In the genomic region with DNA sequence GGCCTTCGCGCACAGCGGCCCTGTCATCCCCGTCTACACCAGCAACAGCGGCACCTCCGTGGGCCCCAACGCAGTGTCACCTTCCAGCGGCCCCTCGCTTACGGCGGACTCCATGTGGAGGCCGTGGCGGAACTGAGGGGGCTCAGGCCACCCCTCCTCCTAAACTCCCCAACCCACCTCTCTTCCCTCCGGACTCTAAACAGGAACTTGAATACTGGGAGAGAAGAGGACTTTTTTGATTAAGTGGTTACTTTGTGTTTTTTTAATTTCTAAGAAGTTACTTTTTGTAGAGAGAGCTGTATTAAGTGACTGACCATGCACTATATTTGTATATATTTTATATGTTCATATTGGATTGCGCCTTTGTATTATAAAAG, we compare ENCODE assay signal across 8 cellular contexts. TPM values are rescaled to one million over a fixed set of nuclear protein-coding genes. Genes with fewer than 3 reads are reported as not detected.
DNase-seq lines count a peak whose midpoint lies in the region; ATAC-seq and TF ChIP-seq lines count a peak whose summit lies in the region.

No MANE protein-coding gene starts in this region.

- H3K36me3 Mint-ChIP-seq in Caco-2 (ENCODE audit: insufficient read depth, unreplicated experiment) = peaks cover 75% of the 10 kb centered on the region

- intact Hi-C loops in Caco-2 (cut with micrococcal nuclease; ENCODE audit: unreplicated experiment) (loop anchor here (2.0 kb wide), 2 partner anchors 77 to 159 kb away; no protein-coding TSS in a partner anchor), posterior cingulate gyrus (cut with DNase I) (loop anchor here (2.0 to 10.0 kb wide), 2 partner anchors 133 to 357 kb away; no protein-coding TSS in a partner anchor)

- H3K27me3 ChIP-seq in Caco-2 (replicated peaks; ENCODE audit: control insufficient read depth, insufficient read depth, low read length) = no peaks in the 10 kb centered on the region
- no peaks in the 10 kb centered on the region for H3K27me3 ChIP-seq in parathyroid adenoma (ENCODE audit: control insufficient read depth, insufficient read depth, low read length)

- H3K27ac ChIP-seq in epithelial cell of prostate = peak overlapping the region; percentile 99
- H3K27ac ChIP-seq in parathyroid adenoma = peak overlapping the region; percentile 99

- H3K4me3 Mint-ChIP-seq in Caco-2 (ENCODE audit: unreplicated experiment) = peak overlapping the region; percentile 88

- POLR2A ChIA-PET in Caco-2 (lab: Charles Lee) = interaction anchor here (0.7 to 1.8 kb wide), 4 partner anchors 7 to 223 kb away, joined by 3 to 7 read pairs (median 4); no protein-coding TSS in a partner anchor

- H3K9ac ChIP-seq in parathyroid adenoma = peak overlapping the region; percentile 54

- H3K36me3 ChIP-seq in Caco-2 (ENCODE audit: control insufficient read depth, insufficient read depth, low read length) (peaks cover 7% of the 10 kb centered on the region), parathyroid adenoma (ENCODE audit: control insufficient read depth, insufficient read depth, low read length) (no peaks in the 10 kb centered on the region)

- TF ChIP-seq CTCF in Caco-2 (IDR thresholded peaks at IDR 0.05; ENCODE audit: insufficient read depth in 1 of 2, low read depth in 1 of 2, low read length in 1 of 2, severe bottlenecking in 1 of 2, unreplicated experiment in 1 of 2) (no peak), parathyroid adenoma (IDR thresholded peaks at IDR 0.05) (no peak)

- H3K27ac Mint-ChIP-seq in Caco-2 (ENCODE audit: unreplicated experiment) = peak overlapping the region; percentile 68

- ATAC-seq in GM21786 (IDR thresholded peaks at IDR 0.05; ENCODE audit: unreplicated experiment) (no peak), GM19455 (IDR thresholded peaks at IDR 0.05; ENCODE audit: unreplicated experiment) (no peak)

- no peak overlapping the region for H2AFZ ChIP-seq in parathyroid adenoma

- peaks cover 36% of the 10 kb centered on the region for H3K4me1 ChIP-seq in Caco-2
- peaks cover 37% of the 10 kb centered on the region for H3K4me1 ChIP-seq in parathyroid adenoma

- peaks cover 21% of the 10 kb centered on the region for H3K4me1 Mint-ChIP-seq in Caco-2 (ENCODE audit: low read depth, unreplicated experiment)

- H3K9me3 ChIP-seq in Caco-2 = no peaks in the 10 kb centered on the region
- no peaks in the 10 kb centered on the region for H3K9me3 ChIP-seq in parathyroid adenoma (ENCODE audit: control insufficient read depth, low read length)

- peak overlapping the region; percentile 93 for H3K4me2 ChIP-seq in parathyroid adenoma (ENCODE audit: low read length)

- H3K4me3 ChIP-seq in Caco-2 (ENCODE audit: low read depth, low read length) (peak overlapping the region; percentile 76), parathyroid adenoma (ENCODE audit: low read depth, low read length) (peak overlapping the region; percentile 99)

- no TSS peak for BruUV-seq in Caco-2 (replicated peaks; lab: Mats Ljungman, UMichigan)

- CTCF ChIA-PET in Caco-2 (lab: Charles Lee) = interaction anchor here (0.8 to 5.4 kb wide), 4 partner anchors 36 to 357 kb away, joined by 4 to 47 read pairs (median 5); no protein-coding TSS in a partner anchor

- peaks cover 14% of the 10 kb centered on the region for H3K79me2 ChIP-seq in parathyroid adenoma

- H3K9me3 Mint-ChIP-seq in Caco-2 (ENCODE audit: unreplicated experiment) = no peaks in the 10 kb centered on the region

- DNase-seq in Caco-2 (no peak), OCI-M1 (lab: John Stamatoyannopoulos, UW) (peak; percentile 62), epithelial cell of prostate (ENCODE audit: low read depth, low spot score) (no peak), posterior cingulate gyrus (no peak), NCI-H2029 treated with DMSO at 0.1 percent for 48 hours (lab: John Stamatoyannopoulos, UW) (no peak)

- H3K27me3 Mint-ChIP-seq in Caco-2 (ENCODE audit: insufficient read depth, unreplicated experiment) = no peaks in the 10 kb centered on the region

RNA-seq across cellular contexts. Expression of gene HES1, which starts 2.1 kb away (rescaled TPM):
- 123 and 128 TPM in 2 replicates for total RNA-seq in Caco-2 (2022)
